ENCODE assay signal across 35 cellular contexts in genomic region chr1:240591078-240591477, GRCh38. TPM values are rescaled to one million over a fixed set of nuclear protein-coding genes. Genes with fewer than 3 reads are reported as not detected.
"Had no signal": no experiment of that assay in that cellular context is flagged by ENCODE, and none has a peak within 500 bp of the region (broad histone marks: within the 10 kb centered on the region; RNA-seq: fewer than 3 reads in every experiment).

No MANE protein-coding gene starts in this region.

- ATAC-seq: activated CD8-positive, alpha-beta T cell treated with anti-CD3 and anti-CD28 coated beads for 36 hours; activated naive CD4-positive, alpha-beta T cell treated with anti-CD3 and anti-CD28 coated beads, Interleukin-2, amount 50 U/mL, for 72 hours; activated T-cell treated with anti-CD3 and anti-CD28 coated beads, Interleukin-2, amount 50 U/mL, for 4 hours; activated T-cell treated with anti-CD3 and anti-CD28 coated beads, Interleukin-2, amount 50 U/mL, for 72 hours; activated T-helper 17 cell treated with anti-CD3 and anti-CD28 coated beads, Interleukin-2, amount 50 U/mL, for 72 hours; body of pancreas had no signal

- H3K9me3 Mint-ChIP-seq: activated CD8-positive, alpha-beta T cell treated with anti-CD3 and anti-CD28 coated beads for 36 hours; activated naive CD8-positive, alpha-beta T cell treated with anti-CD3 and anti-CD28 coated beads for 36 hours; activated T-cell treated with anti-CD3 and anti-CD28 coated beads, Interleukin-2, amount 50 U/mL, for 4 hours; activated T-helper 1 cell treated with anti-CD3 and anti-CD28 coated beads, Interleukin-12 subunit alpha, Interleukin-12 subunit beta, Interleukin-2, Interleukin-4 antibody, amounts not matched to agents 30 ng/mL and 10 ng/mL and 1 ng/mL, durations not matched to agents 14 hours and 24 hours and 36 hours; activated T-helper 17 cell treated with anti-CD3 and anti-CD28 coated beads, Interleukin-2, amount 50 U/mL, for 72 hours; T-helper 1 cell treated with Interleukin-12 subunit alpha and Interleukin-12 subunit beta and Interleukin-4 antibody, amounts not matched to agents 30 μg/mL and 1 μg/mL, for 36 hours; T-helper 2 cell treated with Interferon-gamma antibody and Interleukin-4, amounts not matched to agents 5 μg/mL and 100 μg/mL, for 36 hours had no signal

- H3K27ac Mint-ChIP-seq: activated B cell treated with CpG ODN at 0.5 μM for 24 hours; activated CD4-positive, alpha-beta memory T cell treated with anti-CD3 and anti-CD28 coated beads for 36 hours; activated CD4-positive, alpha-beta T cell treated with anti-CD3 and anti-CD28 coated beads, Interleukin-2, amount 10 ng/mL, durations not matched to agents 24 days and 14 days; activated CD8-positive, alpha-beta T cell treated with anti-CD3 and anti-CD28 coated beads for 36 hours; activated naive CD4-positive, alpha-beta T cell treated with anti-CD3 and anti-CD28 coated beads, Interleukin-2, amount 50 U/mL, for 72 hours; activated naive CD8-positive, alpha-beta T cell treated with anti-CD3 and anti-CD28 coated beads for 36 hours; activated T-cell treated with anti-CD3 and anti-CD28 coated beads, Interleukin-2, amount 50 U/mL, for 72 hours; activated T-helper 1 cell treated with anti-CD3 and anti-CD28 coated beads, Interleukin-12 subunit alpha, Interleukin-12 subunit beta, Interleukin-2, Interleukin-4 antibody, amounts not matched to agents 30 ng/mL and 10 ng/mL and 1 ng/mL, durations not matched to agents 14 hours and 24 hours and 36 hours; activated T-helper 17 cell treated with anti-CD3 and anti-CD28 coated beads, Interleukin-2, amount 50 U/mL, for 72 hours; T-helper 1 cell treated with Interleukin-12 subunit alpha and Interleukin-12 subunit beta and Interleukin-4 antibody, amounts not matched to agents 30 μg/mL and 1 μg/mL, for 36 hours; T-helper 2 cell treated with Interferon-gamma antibody and Interleukin-4, amounts not matched to agents 5 μg/mL and 100 μg/mL, for 36 hours had no signal

- DNase-seq: activated B cell treated with CpG ODN at 0.5 μM for 24 hours; activated CD4-positive, alpha-beta memory T cell treated with anti-CD3 and anti-CD28 coated beads for 36 hours; activated CD4-positive, alpha-beta T cell treated with anti-CD3 and anti-CD28 coated beads for 4 hours; activated CD4-positive, alpha-beta T cell treated with anti-CD3 and anti-CD28 coated beads, Interleukin-2, amount 10 ng/mL, durations not matched to agents 24 days and 14 days; activated CD4-positive, alpha-beta T cell treated with anti-CD3 and anti-CD28 coated beads, Interleukin-2, amount 50 U/mL, for 1 hour; activated CD4-positive, alpha-beta T cell treated with anti-CD3 and anti-CD28 coated beads, Interleukin-2, amount 50 U/mL, for 4 hours; activated CD4-positive, CD25-positive, alpha-beta regulatory T cell treated with anti-CD3 and anti-CD28 coated beads, Interleukin-2, amount 50 U/mL, for 72 hours; activated CD8-positive, alpha-beta memory T cell treated with anti-CD3 and anti-CD28 coated beads, Interleukin-2, amount 50 U/mL, for 4 hours; activated CD8-positive, alpha-beta T cell treated with anti-CD3 and anti-CD28 coated beads for 36 hours; activated effector memory CD4-positive, alpha-beta T cell treated with anti-CD3 and anti-CD28 coated beads, Interleukin-2, amount 50 U/mL, for 16 hours; activated gamma-delta T cell treated with Interleukin-2 at 50 U/mL for 16 hours; activated naive CD4-positive, alpha-beta T cell; activated naive CD4-positive, alpha-beta T cell treated with anti-CD3 and anti-CD28 coated beads, Interleukin-2, amount 50 U/mL, for 16 hours; activated naive CD8-positive, alpha-beta T cell treated with anti-CD3 and anti-CD28 coated beads for 36 hours; activated T-cell treated with anti-CD3 and anti-CD28 coated beads for 4 hours; activated T-cell treated with anti-CD3 and anti-CD28 coated beads, Interleukin-2, amount 50 U/mL, for 1 hour; activated T-cell treated with anti-CD3 and anti-CD28 coated beads, Interleukin-2, amount 50 U/mL, for 4 hours; activated T-cell treated with anti-CD3 and anti-CD28 coated beads, Interleukin-2, amount 50 U/mL, for 72 hours; adrenal gland; amniotic stem cell; aorta; body of pancreas; brain microvascular endothelial cell; central memory CD4-positive, alpha-beta T cell; T-helper 1 cell; T-helper 2 cell; T-helper 9 cell had no signal

- H3K4me3 ChIP-seq: adrenal gland, body of pancreas, breast epithelium had no signal

- H3K4me1 ChIP-seq: adrenal gland, body of pancreas, breast epithelium had no signal

- H3K36me3 ChIP-seq: adrenal gland, brain microvascular endothelial cell, breast epithelium had no signal

- H3K27me3 Mint-ChIP-seq: activated B cell treated with CpG ODN at 0.5 μM for 24 hours; activated CD4-positive, alpha-beta memory T cell treated with anti-CD3 and anti-CD28 coated beads for 36 hours; activated CD4-positive, alpha-beta T cell treated with anti-CD3 and anti-CD28 coated beads, Interleukin-2, amount 10 ng/mL, durations not matched to agents 24 days and 14 days; activated CD8-positive, alpha-beta T cell treated with anti-CD3 and anti-CD28 coated beads for 36 hours; activated T-helper 17 cell treated with anti-CD3 and anti-CD28 coated beads, Interleukin-2, amount 50 U/mL, for 72 hours had no signal

- H3K9me3 ChIP-seq: adrenal gland, body of pancreas, breast epithelium had no signal

- H3K4me1 Mint-ChIP-seq: activated B cell treated with CpG ODN at 0.5 μM for 24 hours; activated CD4-positive, alpha-beta T cell treated with anti-CD3 and anti-CD28 coated beads, Interleukin-2, amount 10 ng/mL, durations not matched to agents 24 days and 14 days; activated naive CD8-positive, alpha-beta T cell treated with anti-CD3 and anti-CD28 coated beads for 36 hours had no signal

- H3K4me3 Mint-ChIP-seq: activated B cell treated with CpG ODN at 0.5 μM for 24 hours; activated CD4-positive, alpha-beta memory T cell treated with anti-CD3 and anti-CD28 coated beads for 36 hours; activated CD4-positive, alpha-beta T cell treated with anti-CD3 and anti-CD28 coated beads, Interleukin-2, amount 10 ng/mL, durations not matched to agents 24 days and 14 days; activated CD8-positive, alpha-beta T cell treated with anti-CD3 and anti-CD28 coated beads for 36 hours; activated naive CD8-positive, alpha-beta T cell treated with anti-CD3 and anti-CD28 coated beads for 36 hours; activated T-cell treated with anti-CD3 and anti-CD28 coated beads, Interleukin-2, amount 50 U/mL, for 4 hours; activated T-cell treated with anti-CD3 and anti-CD28 coated beads, Interleukin-2, amount 50 U/mL, for 72 hours; activated T-helper 1 cell treated with anti-CD3 and anti-CD28 coated beads, Interleukin-12 subunit alpha, Interleukin-12 subunit beta, Interleukin-2, Interleukin-4 antibody, amounts not matched to agents 30 ng/mL and 10 ng/mL and 1 ng/mL, durations not matched to agents 14 hours and 24 hours and 36 hours; activated T-helper 17 cell treated with anti-CD3 and anti-CD28 coated beads, Interleukin-2, amount 50 U/mL, for 72 hours; T-helper 1 cell treated with Interleukin-12 subunit alpha and Interleukin-12 subunit beta and Interleukin-4 antibody, amounts not matched to agents 30 μg/mL and 1 μg/mL, for 36 hours; T-helper 2 cell treated with Interferon-gamma antibody and Interleukin-4, amounts not matched to agents 5 μg/mL and 100 μg/mL, for 36 hours had no signal

- H3K36me3 Mint-ChIP-seq: activated CD4-positive, alpha-beta memory T cell treated with anti-CD3 and anti-CD28 coated beads for 36 hours; activated naive CD4-positive, alpha-beta T cell treated with anti-CD3 and anti-CD28 coated beads, Interleukin-2, amount 50 U/mL, for 72 hours; activated naive CD8-positive, alpha-beta T cell treated with anti-CD3 and anti-CD28 coated beads for 36 hours had no signal

RNA-seq across cellular contexts. Expression of gene GREM2, which starts 20.9 kb away (rescaled TPM):
- total RNA-seq: activated B cell treated with CpG ODN at 0.5 μM for 24 hours; activated CD8-positive, alpha-beta memory T cell treated with anti-CD3 and anti-CD28 coated beads for 36 hours; activated CD8-positive, alpha-beta T cell treated with anti-CD3 and anti-CD28 coated beads for 36 hours; activated naive CD8-positive, alpha-beta T cell treated with anti-CD3 and anti-CD28 coated beads for 36 hours; activated T-cell treated with anti-CD3 and anti-CD28 coated beads, Interleukin-2, amount 50 U/mL, for 4 hours; cardiac septum had no signal
